In the genomic region with DNA sequence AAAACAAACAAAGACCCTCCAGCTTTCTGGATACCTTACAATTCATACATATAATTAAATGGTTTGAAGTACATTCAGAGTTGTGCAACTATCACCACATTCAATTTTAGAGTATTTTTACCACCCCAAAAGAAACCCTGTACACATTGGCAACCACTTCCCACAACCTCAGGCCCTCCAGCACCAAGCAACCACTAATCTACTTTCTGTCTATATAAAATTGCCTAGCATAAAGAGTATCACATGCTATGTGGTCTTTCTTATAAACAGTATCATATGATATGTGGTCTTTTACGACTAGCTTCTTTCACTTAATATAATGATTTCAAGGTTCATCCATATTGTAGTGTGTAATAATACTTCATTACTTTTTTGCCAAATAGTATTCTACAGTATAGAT, we compare ENCODE assay signal across 15 cellular contexts.
"Had no signal": no experiment of that assay in that cellular context is flagged by ENCODE, and none has a peak within 500 bp of the region (broad histone marks: within the 10 kb centered on the region; RNA-seq: fewer than 3 reads in every experiment).

No MANE protein-coding gene starts in this region.

- H3K27ac Mint-ChIP-seq: activated naive CD8-positive, alpha-beta T cell; nephron had no signal

- H3K9me3 ChIP-seq: breast epithelium, sigmoid colon, stomach, thoracic aorta had no signal

- H3K4me1 ChIP-seq: breast epithelium had no signal

- ATAC-seq: esophagus mucosa, left cardiac atrium had no signal

- H3K27ac ChIP-seq: breast epithelium, sigmoid colon, stomach, thoracic aorta, VCaP had no signal

- DNase-seq: activated gamma-delta T cell; aorta; hypothalamus; left cardiac atrium; occipital lobe; sigmoid colon; stimulated activated CD4-positive, alpha-beta T cell treated with anti-CD3 and anti-CD28 coated beads, Interleukin-12 subunit alpha, Interleukin-12 subunit beta, amount 100 ng/mL, for 4 hours; stomach; T-helper 9 cell had no signal

- H3K4me3 Mint-ChIP-seq: activated naive CD8-positive, alpha-beta T cell; nephron had no signal

- H3K27me3 ChIP-seq: breast epithelium, sigmoid colon, stomach had no signal

- H3K9me3 Mint-ChIP-seq: nephron had no signal

- H3K4me3 ChIP-seq: breast epithelium, sigmoid colon, stomach, thoracic aorta had no signal

- H3K36me3 ChIP-seq: breast epithelium, thoracic aorta had no signal

- H3K27me3 Mint-ChIP-seq: activated naive CD8-positive, alpha-beta T cell had no signal
